In genomic region chr15:52010633-52011595, GRCh38 we compare ENCODE assay signal across 9 cellular contexts. TPM values are rescaled to one million over a fixed set of nuclear protein-coding genes. Genes with fewer than 3 reads are reported as not detected.
DNase-seq lines count a peak whose midpoint lies in the region; ATAC-seq and TF ChIP-seq lines count a peak whose summit lies in the region.
"Had no signal": no experiment of that assay in that cellular context is flagged by ENCODE, and none has a peak within 500 bp of the region (broad histone marks: within the 10 kb centered on the region; RNA-seq: fewer than 3 reads in every experiment).

No MANE protein-coding gene starts in this region.

- H3K23ac ChIP-seq in H9 (ENCODE audit: insufficient read length, low read depth, low read length): no peak overlapping the region

- no peaks in the 10 kb centered on the region for H4K20me1 ChIP-seq in H9 (ENCODE audit: control insufficient read depth, insufficient read depth, insufficient read length)

- H4K5ac ChIP-seq in H9 (ENCODE audit: insufficient read length, low read depth, low read length): no peak overlapping the region

- H2BK5ac ChIP-seq in H9 (ENCODE audit: insufficient read length, low read length): no peak overlapping the region

- H3K9ac ChIP-seq in H9 (ENCODE audit: extremely low read depth, insufficient read length, low read length): no peak overlapping the region

- TF ChIP-seq POLR2A in sigmoid colon (IDR thresholded peaks at IDR 0.05): no peak

- no peaks in the 10 kb centered on the region for H3K36me3 ChIP-seq in sigmoid colon
- H3K36me3 ChIP-seq: lower lobe of right lung had no signal

- no peak overlapping the region for H3K56ac ChIP-seq in H9 (ENCODE audit: insufficient read length, low read depth, low read length)

- H2AFZ ChIP-seq in H9 (ENCODE audit: low read length): no peak overlapping the region

- H4K91ac ChIP-seq in H9 (ENCODE audit: insufficient read length, low read depth, low read length): no peak overlapping the region

- no peaks in the 10 kb centered on the region for H3K23me2 ChIP-seq in H9 (ENCODE audit: insufficient read length, low read depth, low read length, poor library complexity, severe bottlenecking)

- H3K9me3 Mint-ChIP-seq in stimulated activated memory B cell treated with anti-CD40 and anti-IgM and Interleukin-4, amounts not matched to agents 10 μg/mL and 1 μg/mL and 100 μg/mL, for 72 hours: no peaks in the 10 kb centered on the region
- no peaks in the 10 kb centered on the region for H3K9me3 Mint-ChIP-seq in H9

- 81 to 88% methylated on average over 14 of the region's 14 CpGs for WGBS in sigmoid colon, 2 donors
- WGBS in H9 (ENCODE audit: extremely low coverage, insufficient read length, low lambda C conversion rate): no CpG with 5 or more reads among the region's 14 CpGs

- no peaks in the 10 kb centered on the region for H3K27me3 Mint-ChIP-seq in stimulated activated memory B cell treated with anti-CD40 and anti-IgM and Interleukin-4, amounts not matched to agents 10 μg/mL and 1 μg/mL and 100 μg/mL, for 72 hours
- H3K27me3 Mint-ChIP-seq in H9 (ENCODE audit: low read depth): no peaks in the 10 kb centered on the region

- peak overlapping the region in 3 of 4 donors; percentile 66 to 79 (median 72) for H3K27ac ChIP-seq in sigmoid colon
- no peak overlapping the region for H3K27ac ChIP-seq in H9 (ENCODE audit: insufficient read length, low read depth, low read length)
- H3K27ac ChIP-seq: lower lobe of right lung had no signal

- H3K4me2 ChIP-seq in H9 (ENCODE audit: insufficient read depth, insufficient read length, low read length): no peak overlapping the region

- ATAC-seq in GM21576 (IDR thresholded peaks at IDR 0.05; ENCODE audit: unreplicated experiment): no peak
- ATAC-seq in stimulated activated memory B cell treated with anti-CD40 and anti-IgM and Interleukin-4, amounts not matched to agents 10 μg/mL and 1 μg/mL and 100 μg/mL, for 72 hours: no peak

- H3K4me1 ChIP-seq in sigmoid colon (peaks cover 0 to 21% (median 19%) of the 10 kb centered on the region in 4 donors), H9 (ENCODE audit: insufficient read depth, low read length) (no peaks in the 10 kb centered on the region)

- intact Hi-C loops in sigmoid colon (cut with DNase I): loop anchor here (5.0 kb wide), 1 partner anchor 36 kb away; no protein-coding TSS in a partner anchor

- no peak overlapping the region for H2BK120ac ChIP-seq in H9 (ENCODE audit: low read depth, low read length, poor library complexity, severe bottlenecking)

- H3K27ac Mint-ChIP-seq in stimulated activated memory B cell treated with anti-CD40 and anti-IgM and Interleukin-4, amounts not matched to agents 10 μg/mL and 1 μg/mL and 100 μg/mL, for 72 hours: no peak overlapping the region
- no peak overlapping the region for H3K27ac Mint-ChIP-seq in H9

- H2BK12ac ChIP-seq in H9 (ENCODE audit: insufficient read length, low read depth, low read length): no peak overlapping the region

- TF ChIP-seq EP300 in sigmoid colon (IDR thresholded peaks at IDR 0.05): no peak

- H3K79me2 ChIP-seq in H9 (ENCODE audit: insufficient read depth, low read length): no peaks in the 10 kb centered on the region

- no peak overlapping the region for H4K8ac ChIP-seq in H9 (replicated peaks; ENCODE audit: insufficient read length, low read depth, low read length)

- no peaks in the 10 kb centered on the region for H3K79me1 ChIP-seq in H9 (ENCODE audit: insufficient read depth, low read depth, low read length, poor library complexity, severe bottlenecking)

- no peaks in the 10 kb centered on the region for H3K9me3 ChIP-seq in sigmoid colon
- H3K9me3 ChIP-seq in H9 (ENCODE audit: control insufficient read depth, low read depth, low read length): no peaks in the 10 kb centered on the region
- H3K9me3 ChIP-seq: lower lobe of right lung had no signal

- peak; percentile 71 for DNase-seq in DMS53 (lab: John Stamatoyannopoulos, UW)
- DNase-seq in HT-29 (ENCODE audit: low spot score): peak; percentile 61
- DNase-seq in amniotic epithelial cell (ENCODE audit: low read depth): peak; percentile 88
- DNase-seq in sigmoid colon: peak; percentile 77
- DNase-seq in 8988T: no peak
- DNase-seq in H9: no peak
- DNase-seq: lower lobe of right lung had no signal

- H3K4ac ChIP-seq in H9 (ENCODE audit: low read depth, low read length): no peak overlapping the region

- no peak overlapping the region for H2BK15ac ChIP-seq in H9 (ENCODE audit: low read depth, low read length)

- no peak overlapping the region for H3K18ac ChIP-seq in H9 (ENCODE audit: insufficient read length, low read depth, low read length)

- H3K4me1 Mint-ChIP-seq in stimulated activated memory B cell treated with anti-CD40 and anti-IgM and Interleukin-4, amounts not matched to agents 10 μg/mL and 1 μg/mL and 100 μg/mL, for 72 hours: peaks cover 38% of the 10 kb centered on the region
- peaks cover 0 to 3% of the 10 kb centered on the region in 2 experiments; a peak in 1 of 4 replicates for H3K4me1 Mint-ChIP-seq in H9

- no peak overlapping the region for H3K4me3 Mint-ChIP-seq in stimulated activated memory B cell treated with anti-CD40 and anti-IgM and Interleukin-4, amounts not matched to agents 10 μg/mL and 1 μg/mL and 100 μg/mL, for 72 hours
- no peak overlapping the region for H3K4me3 Mint-ChIP-seq in H9

- TF ChIP-seq CTCF in sigmoid colon (IDR thresholded peaks at IDR 0.05) (no peak), H9 (conservative IDR thresholded peaks at IDR 0.05) (no peak)

- H3K4me3 ChIP-seq in sigmoid colon: no peak overlapping the region
- H3K4me3 ChIP-seq: lower lobe of right lung had no signal

- H3T11ph ChIP-seq in H9 (ENCODE audit: low read length): no peak overlapping the region

- no peak overlapping the region for H3K14ac ChIP-seq in H9 (ENCODE audit: insufficient read depth, low read length)

- no peak overlapping the region for H2BK20ac ChIP-seq in H9 (ENCODE audit: low read depth, low read length, poor library complexity, severe bottlenecking)

- no peaks in the 10 kb centered on the region for H3K36me3 Mint-ChIP-seq in stimulated activated memory B cell treated with anti-CD40 and anti-IgM and Interleukin-4, amounts not matched to agents 10 μg/mL and 1 μg/mL and 100 μg/mL, for 72 hours
- H3K36me3 Mint-ChIP-seq in H9 (ENCODE audit: insufficient read depth in 1 of 3, low read depth in 3 of 3): no peaks in the 10 kb centered on the region

- H3K27me3 ChIP-seq in sigmoid colon (no peaks in the 10 kb centered on the region), H9 (ENCODE audit: insufficient read depth, low read length) (no peaks in the 10 kb centered on the region)

- no peak overlapping the region for H2AK5ac ChIP-seq in H9 (ENCODE audit: insufficient read length, low read length)

RNA-seq across cellular contexts. Expression of gene MAPK6, which starts 8.1 kb away (rescaled TPM):
- 22.8 and 24.5 TPM in 2 replicates for total RNA-seq in HT-29 (2014; rRNA removed; shearing (Covaris generic))
- total RNA-seq in sigmoid colon: 10 to 100 TPM; 17.3 to 24.1 (median 20.1) TPM
- polyA plus RNA-seq in sigmoid colon: 10 to 100 TPM; 25.8 to 82.1 (median 35.4) TPM
- 88.6 and 94.1 TPM in 2 replicates for total RNA-seq in H9 (2021)

RNA-seq across cellular contexts. Expression of gene LEO1, which starts 39.3 kb away (rescaled TPM):
- total RNA-seq in HT-29 (2014; rRNA removed; shearing (Covaris generic)): 14.6 and 16.7 TPM in 2 replicates
- 10 to 100 TPM in 3 of 4 donors, 1 to 10 TPM in 1; 7.4 to 15.3 (median 13.0) TPM for total RNA-seq in sigmoid colon
- polyA plus RNA-seq in sigmoid colon: 10 to 100 TPM; 17.4 to 40.0 (median 25.5) TPM
- total RNA-seq in H9 (2021): 28.4 and 30.3 TPM in 2 replicates

Comparison
In these comparisons a context has a peak if more than half of its experiments do, and no peak if none do; other contexts are left out.
1. DNase-seq: peak in DMS53 (single experiment), HT-29 (single experiment), amniotic epithelial cell (single experiment) and sigmoid colon (single experiment); none in 8988T (single experiment) and H9 (single experiment).